ENCODE assay signal across 1 cellular context in the genomic region with DNA sequence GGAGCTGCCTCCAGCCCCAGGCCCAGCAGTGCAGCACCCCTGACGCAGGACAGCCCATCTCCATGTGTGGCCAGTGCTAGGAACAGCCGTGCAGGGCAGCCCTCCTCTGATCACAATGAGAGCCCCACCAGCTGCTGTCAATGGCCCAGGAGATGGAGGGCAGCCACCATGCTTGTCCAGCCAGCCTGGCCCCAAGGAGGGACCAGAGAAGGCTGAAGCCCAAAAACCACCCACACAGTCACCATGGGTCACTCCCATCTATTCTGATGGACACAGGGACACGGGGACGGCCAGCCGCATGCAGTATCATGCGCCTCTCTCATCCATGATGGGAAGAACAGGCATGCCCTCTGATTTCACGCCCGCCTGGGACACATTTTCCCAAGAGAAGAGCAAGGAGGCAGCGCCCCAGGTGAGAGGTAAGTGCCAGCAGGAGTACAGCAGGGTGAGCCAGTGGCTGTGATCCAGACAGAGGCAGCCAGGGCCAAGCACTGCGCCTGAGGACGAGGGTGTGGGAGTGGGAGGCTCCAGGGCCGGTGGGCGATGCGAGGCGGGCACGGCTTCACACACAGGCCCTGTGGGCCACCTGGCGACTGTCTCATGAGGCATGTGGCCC.
TF ChIP-seq lines count a peak whose summit lies in the region.

No MANE protein-coding gene starts in this region.

TF ChIP-seq in WTC11, 78 proteins besides CTCF, POLR2A, EP300 and RAD21 (continued from another document):
- TF ChIP-seq, protein P1, sequence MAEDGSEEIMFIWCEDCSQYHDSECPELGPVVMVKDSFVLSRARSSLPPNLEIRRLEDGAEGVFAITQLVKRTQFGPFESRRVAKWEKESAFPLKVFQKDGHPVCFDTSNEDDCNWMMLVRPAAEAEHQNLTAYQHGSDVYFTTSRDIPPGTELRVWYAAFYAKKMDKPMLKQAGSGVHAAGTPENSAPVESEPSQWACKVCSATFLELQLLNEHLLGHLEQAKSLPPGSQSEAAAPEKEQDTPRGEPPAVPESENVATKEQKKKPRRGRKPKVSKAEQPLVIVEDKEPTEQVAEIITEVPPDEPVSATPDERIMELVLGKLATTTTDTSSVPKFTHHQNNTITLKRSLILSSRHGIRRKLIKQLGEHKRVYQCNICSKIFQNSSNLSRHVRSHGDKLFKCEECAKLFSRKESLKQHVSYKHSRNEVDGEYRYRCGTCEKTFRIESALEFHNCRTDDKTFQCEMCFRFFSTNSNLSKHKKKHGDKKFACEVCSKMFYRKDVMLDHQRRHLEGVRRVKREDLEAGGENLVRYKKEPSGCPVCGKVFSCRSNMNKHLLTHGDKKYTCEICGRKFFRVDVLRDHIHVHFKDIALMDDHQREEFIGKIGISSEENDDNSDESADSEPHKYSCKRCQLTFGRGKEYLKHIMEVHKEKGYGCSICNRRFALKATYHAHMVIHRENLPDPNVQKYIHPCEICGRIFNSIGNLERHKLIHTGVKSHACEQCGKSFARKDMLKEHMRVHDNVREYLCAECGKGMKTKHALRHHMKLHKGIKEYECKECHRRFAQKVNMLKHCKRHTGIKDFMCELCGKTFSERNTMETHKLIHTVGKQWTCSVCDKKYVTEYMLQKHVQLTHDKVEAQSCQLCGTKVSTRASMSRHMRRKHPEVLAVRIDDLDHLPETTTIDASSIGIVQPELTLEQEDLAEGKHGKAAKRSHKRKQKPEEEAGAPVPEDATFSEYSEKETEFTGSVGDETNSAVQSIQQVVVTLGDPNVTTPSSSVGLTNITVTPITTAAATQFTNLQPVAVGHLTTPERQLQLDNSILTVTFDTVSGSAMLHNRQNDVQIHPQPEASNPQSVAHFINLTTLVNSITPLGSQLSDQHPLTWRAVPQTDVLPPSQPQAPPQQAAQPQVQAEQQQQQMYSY (CRISPR knock-in tag; IDR thresholded peaks at IDR 0.05) = no peak
- TF ChIP-seq CREM (CRISPR knock-in tag; IDR thresholded peaks at IDR 0.05) = no peak
- no peak for TF ChIP-seq ZNF263 (CRISPR knock-in tag; IDR thresholded peaks at IDR 0.05; ENCODE audit: low read depth)
- TF ChIP-seq, protein P2, sequence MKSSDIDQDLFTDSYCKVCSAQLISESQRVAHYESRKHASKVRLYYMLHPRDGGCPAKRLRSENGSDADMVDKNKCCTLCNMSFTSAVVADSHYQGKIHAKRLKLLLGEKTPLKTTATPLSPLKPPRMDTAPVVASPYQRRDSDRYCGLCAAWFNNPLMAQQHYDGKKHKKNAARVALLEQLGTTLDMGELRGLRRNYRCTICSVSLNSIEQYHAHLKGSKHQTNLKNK (CRISPR knock-in tag; IDR thresholded peaks at IDR 0.05) = no peak
- TF ChIP-seq NR1H2 (CRISPR knock-in tag; IDR thresholded peaks at IDR 0.05) = no peak
- TF ChIP-seq MXD4 (CRISPR knock-in tag; IDR thresholded peaks at IDR 0.05; ENCODE audit: borderline replicate concordance) = no peak
- no peak for TF ChIP-seq NR3C1 (CRISPR knock-in tag; conservative IDR thresholded peaks at IDR 0.05; ENCODE audit: low read depth)
- TF ChIP-seq TP53 (CRISPR knock-in tag; IDR thresholded peaks at IDR 0.05) = no peak
- TF ChIP-seq MYBL2 (CRISPR knock-in tag; IDR thresholded peaks at IDR 0.05) = no peak
- TF ChIP-seq, protein P3, sequence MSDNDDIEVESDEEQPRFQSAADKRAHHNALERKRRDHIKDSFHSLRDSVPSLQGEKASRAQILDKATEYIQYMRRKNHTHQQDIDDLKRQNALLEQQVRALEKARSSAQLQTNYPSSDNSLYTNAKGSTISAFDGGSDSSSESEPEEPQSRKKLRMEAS (CRISPR knock-in tag; IDR thresholded peaks at IDR 0.05) = no peak
- TF ChIP-seq, protein P4, sequence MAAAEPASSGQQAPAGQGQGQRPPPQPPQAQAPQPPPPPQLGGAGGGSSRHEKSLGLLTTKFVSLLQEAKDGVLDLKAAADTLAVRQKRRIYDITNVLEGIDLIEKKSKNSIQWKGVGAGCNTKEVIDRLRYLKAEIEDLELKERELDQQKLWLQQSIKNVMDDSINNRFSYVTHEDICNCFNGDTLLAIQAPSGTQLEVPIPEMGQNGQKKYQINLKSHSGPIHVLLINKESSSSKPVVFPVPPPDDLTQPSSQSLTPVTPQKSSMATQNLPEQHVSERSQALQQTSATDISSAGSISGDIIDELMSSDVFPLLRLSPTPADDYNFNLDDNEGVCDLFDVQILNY (CRISPR knock-in tag; IDR thresholded peaks at IDR 0.05) = no peak
- TF ChIP-seq, protein P5, sequence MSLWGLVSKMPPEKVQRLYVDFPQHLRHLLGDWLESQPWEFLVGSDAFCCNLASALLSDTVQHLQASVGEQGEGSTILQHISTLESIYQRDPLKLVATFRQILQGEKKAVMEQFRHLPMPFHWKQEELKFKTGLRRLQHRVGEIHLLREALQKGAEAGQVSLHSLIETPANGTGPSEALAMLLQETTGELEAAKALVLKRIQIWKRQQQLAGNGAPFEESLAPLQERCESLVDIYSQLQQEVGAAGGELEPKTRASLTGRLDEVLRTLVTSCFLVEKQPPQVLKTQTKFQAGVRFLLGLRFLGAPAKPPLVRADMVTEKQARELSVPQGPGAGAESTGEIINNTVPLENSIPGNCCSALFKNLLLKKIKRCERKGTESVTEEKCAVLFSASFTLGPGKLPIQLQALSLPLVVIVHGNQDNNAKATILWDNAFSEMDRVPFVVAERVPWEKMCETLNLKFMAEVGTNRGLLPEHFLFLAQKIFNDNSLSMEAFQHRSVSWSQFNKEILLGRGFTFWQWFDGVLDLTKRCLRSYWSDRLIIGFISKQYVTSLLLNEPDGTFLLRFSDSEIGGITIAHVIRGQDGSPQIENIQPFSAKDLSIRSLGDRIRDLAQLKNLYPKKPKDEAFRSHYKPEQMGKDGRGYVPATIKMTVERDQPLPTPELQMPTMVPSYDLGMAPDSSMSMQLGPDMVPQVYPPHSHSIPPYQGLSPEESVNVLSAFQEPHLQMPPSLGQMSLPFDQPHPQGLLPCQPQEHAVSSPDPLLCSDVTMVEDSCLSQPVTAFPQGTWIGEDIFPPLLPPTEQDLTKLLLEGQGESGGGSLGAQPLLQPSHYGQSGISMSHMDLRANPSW (CRISPR knock-in tag; conservative IDR thresholded peaks at IDR 0.05; ENCODE audit: low read depth) = no peak
- TF ChIP-seq, protein P6, sequence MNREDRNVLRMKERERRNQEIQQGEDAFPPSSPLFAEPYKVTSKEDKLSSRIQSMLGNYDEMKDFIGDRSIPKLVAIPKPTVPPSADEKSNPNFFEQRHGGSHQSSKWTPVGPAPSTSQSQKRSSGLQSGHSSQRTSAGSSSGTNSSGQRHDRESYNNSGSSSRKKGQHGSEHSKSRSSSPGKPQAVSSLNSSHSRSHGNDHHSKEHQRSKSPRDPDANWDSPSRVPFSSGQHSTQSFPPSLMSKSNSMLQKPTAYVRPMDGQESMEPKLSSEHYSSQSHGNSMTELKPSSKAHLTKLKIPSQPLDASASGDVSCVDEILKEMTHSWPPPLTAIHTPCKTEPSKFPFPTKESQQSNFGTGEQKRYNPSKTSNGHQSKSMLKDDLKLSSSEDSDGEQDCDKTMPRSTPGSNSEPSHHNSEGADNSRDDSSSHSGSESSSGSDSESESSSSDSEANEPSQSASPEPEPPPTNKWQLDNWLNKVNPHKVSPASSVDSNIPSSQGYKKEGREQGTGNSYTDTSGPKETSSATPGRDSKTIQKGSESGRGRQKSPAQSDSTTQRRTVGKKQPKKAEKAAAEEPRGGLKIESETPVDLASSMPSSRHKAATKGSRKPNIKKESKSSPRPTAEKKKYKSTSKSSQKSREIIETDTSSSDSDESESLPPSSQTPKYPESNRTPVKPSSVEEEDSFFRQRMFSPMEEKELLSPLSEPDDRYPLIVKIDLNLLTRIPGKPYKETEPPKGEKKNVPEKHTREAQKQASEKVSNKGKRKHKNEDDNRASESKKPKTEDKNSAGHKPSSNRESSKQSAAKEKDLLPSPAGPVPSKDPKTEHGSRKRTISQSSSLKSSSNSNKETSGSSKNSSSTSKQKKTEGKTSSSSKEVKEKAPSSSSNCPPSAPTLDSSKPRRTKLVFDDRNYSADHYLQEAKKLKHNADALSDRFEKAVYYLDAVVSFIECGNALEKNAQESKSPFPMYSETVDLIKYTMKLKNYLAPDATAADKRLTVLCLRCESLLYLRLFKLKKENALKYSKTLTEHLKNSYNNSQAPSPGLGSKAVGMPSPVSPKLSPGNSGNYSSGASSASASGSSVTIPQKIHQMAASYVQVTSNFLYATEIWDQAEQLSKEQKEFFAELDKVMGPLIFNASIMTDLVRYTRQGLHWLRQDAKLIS (CRISPR knock-in tag; IDR thresholded peaks at IDR 0.05; ENCODE audit: borderline replicate concordance) = no peak
- TF ChIP-seq JAZF1 (CRISPR knock-in tag; IDR thresholded peaks at IDR 0.05) = no peak
- TF ChIP-seq ATF1 (CRISPR knock-in tag; IDR thresholded peaks at IDR 0.05) = no peak
- TF ChIP-seq TEAD1 (CRISPR knock-in tag; IDR thresholded peaks at IDR 0.05) = no peak
- TF ChIP-seq, protein P7, sequence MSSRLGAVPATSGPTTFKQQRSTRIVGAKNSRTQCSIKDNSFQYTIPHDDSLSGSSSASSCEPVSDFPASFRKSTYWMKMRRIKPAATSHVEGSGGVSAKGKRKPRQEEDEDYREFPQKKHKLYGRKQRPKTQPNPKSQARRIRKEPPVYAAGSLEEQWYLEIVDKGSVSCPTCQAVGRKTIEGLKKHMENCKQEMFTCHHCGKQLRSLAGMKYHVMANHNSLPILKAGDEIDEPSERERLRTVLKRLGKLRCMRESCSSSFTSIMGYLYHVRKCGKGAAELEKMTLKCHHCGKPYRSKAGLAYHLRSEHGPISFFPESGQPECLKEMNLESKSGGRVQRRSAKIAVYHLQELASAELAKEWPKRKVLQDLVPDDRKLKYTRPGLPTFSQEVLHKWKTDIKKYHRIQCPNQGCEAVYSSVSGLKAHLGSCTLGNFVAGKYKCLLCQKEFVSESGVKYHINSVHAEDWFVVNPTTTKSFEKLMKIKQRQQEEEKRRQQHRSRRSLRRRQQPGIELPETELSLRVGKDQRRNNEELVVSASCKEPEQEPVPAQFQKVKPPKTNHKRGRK (CRISPR knock-in tag; IDR thresholded peaks at IDR 0.05; ENCODE audit: borderline replicate concordance) = no peak
- TF ChIP-seq TCF7 (CRISPR knock-in tag; IDR thresholded peaks at IDR 0.05; ENCODE audit: low read depth) = no peak
- TF ChIP-seq, protein P8, sequence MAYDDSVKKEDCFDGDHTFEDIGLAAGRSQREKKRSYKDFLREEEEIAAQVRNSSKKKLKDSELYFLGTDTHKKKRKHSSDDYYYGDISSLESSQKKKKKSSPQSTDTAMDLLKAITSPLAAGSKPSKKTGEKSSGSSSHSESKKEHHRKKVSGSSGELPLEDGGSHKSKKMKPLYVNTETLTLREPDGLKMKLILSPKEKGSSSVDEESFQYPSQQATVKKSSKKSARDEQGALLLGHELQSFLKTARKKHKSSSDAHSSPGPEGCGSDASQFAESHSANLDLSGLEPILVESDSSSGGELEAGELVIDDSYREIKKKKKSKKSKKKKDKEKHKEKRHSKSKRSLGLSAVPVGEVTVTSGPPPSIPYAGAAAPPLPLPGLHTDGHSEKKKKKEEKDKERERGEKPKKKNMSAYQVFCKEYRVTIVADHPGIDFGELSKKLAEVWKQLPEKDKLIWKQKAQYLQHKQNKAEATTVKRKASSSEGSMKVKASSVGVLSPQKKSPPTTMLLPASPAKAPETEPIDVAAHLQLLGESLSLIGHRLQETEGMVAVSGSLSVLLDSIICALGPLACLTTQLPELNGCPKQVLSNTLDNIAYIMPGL (CRISPR knock-in tag; IDR thresholded peaks at IDR 0.05) = no peak
